In genomic region chr2:134668821-134669220, GRCh38 we compare ENCODE assay signal across 10 cellular contexts. TPM values are rescaled to one million over a fixed set of nuclear protein-coding genes. Genes with fewer than 3 reads are reported as not detected.
A peak's percentile ranks its signal among the peaks of the same experiment; 100 is the strongest.
DNase-seq lines count a peak whose midpoint lies in the region; ATAC-seq, FAIRE-seq and TF ChIP-seq lines count a peak whose summit lies in the region.
"Had no signal": no experiment of that assay in that cellular context is flagged by ENCODE, and none has a peak within 500 bp of the region (broad histone marks: within the 10 kb centered on the region; RNA-seq: fewer than 3 reads in every experiment).

No MANE protein-coding gene starts in this region.

- H3K36me3 ChIP-seq in GM12878 (ENCODE audit: control insufficient read depth in 2 of 2, insufficient read depth in 2 of 2, low read length in 1 of 2) = no peaks in the 10 kb centered on the region
- no peaks in the 10 kb centered on the region for H3K36me3 ChIP-seq in WERI-Rb-1

- no peak for TF ChIP-seq EP300 in GM12878 (IDR thresholded peaks at IDR 0.05; ENCODE audit: borderline replicate concordance in 1 of 2, control insufficient read depth in 1 of 2, low read depth in 2 of 2, low read length in 2 of 2)

- no peaks in the 10 kb centered on the region for H4K20me1 ChIP-seq in GM12878 (ENCODE audit: control insufficient read depth, insufficient read depth)

- in situ Hi-C loops in GM12878 (cut with MboI) = no loop called here

- H3K27ac ChIP-seq in GM12878 (ENCODE audit: control insufficient read depth, insufficient read depth) = no peak overlapping the region
- H3K27ac ChIP-seq in WERI-Rb-1 = no peak overlapping the region

- WGBS in GM12878 (ENCODE audit: insufficient coverage, insufficient replicate concordance, low lambda C conversion rate, missing lambda C conversion rate) = 1% methylated on average over 7 of the region's 7 CpGs

- POLR2A ChIA-PET in GM12878 (lab: Charles Lee) = no interaction called here

- no peaks in the 10 kb centered on the region for H3K27me3 ChIP-seq in GM12878 (replicated peaks in 1 of 2; ENCODE audit: control insufficient read depth in 2 of 2, insufficient read depth in 2 of 2, low read length in 1 of 2)
- peaks cover 12% of the 10 kb centered on the region for H3K27me3 ChIP-seq in WERI-Rb-1 (ENCODE audit: insufficient read depth, low read depth, severe bottlenecking)

- no peaks in the 10 kb centered on the region for H3K79me2 ChIP-seq in GM12878 (ENCODE audit: control insufficient read depth, insufficient read depth, low read length)

- no TSS peak for BruUV-seq in GM12878 (replicated peaks; lab: Mats Ljungman, UMichigan)

- H3K4me1 ChIP-seq in GM12878 (ENCODE audit: control insufficient read depth, insufficient read depth, low read length) = no peaks in the 10 kb centered on the region

- H3K4me3 ChIP-seq in GM12878 (no peak overlapping the region), WERI-Rb-1 (ENCODE audit: low read depth, low read length) (no peak overlapping the region)

- SMC1A ChIA-PET in GM12878 (lab: Charles Lee; ENCODE audit: uncharacterized antibody, unreplicated experiment) = no interaction called here

- no peak overlapping the region for H2AFZ ChIP-seq in GM12878 (ENCODE audit: control insufficient read depth, low read depth, low read length)

- ATAC-seq in GM21576 (IDR thresholded peaks at IDR 0.05; ENCODE audit: unreplicated experiment) (peak; percentile 48), GM12878 (peak; percentile 44), GM18498 (IDR thresholded peaks at IDR 0.05; ENCODE audit: unreplicated experiment) (no peak)

- peak; percentile 26 to 61 for DNase-seq in activated CD4-positive, alpha-beta T cell treated with anti-CD3 and anti-CD28 coated beads for 24 hours (ENCODE audit: low read depth in 2 of 2)
- DNase-seq in GM12878 (ENCODE audit: low read depth, low spot score) = no peak
- peak; percentile 68 to 77 for DNase-seq in stimulated activated CD8-positive, alpha-beta memory T cell treated with anti-CD3 and anti-CD28 coated beads, Interleukin-15, amount 100 ng/mL, for 48 hours (ENCODE audit: low read depth in 2 of 2)
- DNase-seq in GM03348 (ENCODE audit: low spot score) = no peak
- no peak for DNase-seq in NCI-H345 (lab: John Stamatoyannopoulos, UW)
- DNase-seq in WERI-Rb-1 = no peak

- intact Hi-C loops in GM12878 (cut with micrococcal nuclease; ENCODE audit: unreplicated experiment) = no loop called here

- no peak overlapping the region for H3K4me2 ChIP-seq in GM12878 (ENCODE audit: control insufficient read depth, insufficient read depth)

- FAIRE-seq in GM12878 (lab: Jason Lieb, UNC) = no peak

- RAD21 ChIA-PET in GM12878 (lab: Charles Lee; ENCODE audit: unreplicated experiment) = no interaction called here

- H3K9me3 ChIP-seq in GM12878 (replicated peaks; ENCODE audit: control insufficient read depth, insufficient read depth, low read length) = no peaks in the 10 kb centered on the region
- no peaks in the 10 kb centered on the region for H3K9me3 ChIP-seq in WERI-Rb-1 (ENCODE audit: severe bottlenecking)

- no peak for TF ChIP-seq RAD21 in GM12878 (IDR thresholded peaks at IDR 0.05; ENCODE audit: insufficient read depth, low read depth, low read length)

- CTCF ChIA-PET in GM12878 (lab: Yijun Ruan, JAX) = interaction anchor here (0.7 kb wide), 1 partner anchor 11 kb away, joined by 3 read pairs; no protein-coding TSS in a partner anchor

- TF ChIP-seq POLR2A in GM12878 (IDR thresholded peaks at IDR 0.05; ENCODE audit: low read depth, low read length) = no peak

- no peak overlapping the region for H3K9ac ChIP-seq in GM12878 (ENCODE audit: control insufficient read depth, insufficient read depth, low read length)

- no peak for TF ChIP-seq CTCF in GM12878 (IDR thresholded peaks at IDR 0.05 in 2 of 3, conservative IDR thresholded peaks at IDR 0.05 in 1 of 3; ENCODE audit: control insufficient read depth in 2 of 3, extremely low read depth in 1 of 3, insufficient read depth in 1 of 3, low read depth in 3 of 3, low read length in 3 of 3)
- TF ChIP-seq CTCF in WERI-Rb-1 (IDR thresholded peaks at IDR 0.05; ENCODE audit: low read depth, low read length) = no peak

TF ChIP-seq in GM12878, 131 proteins besides CTCF, POLR2A, EP300 and RAD21 (continues in another document):
- TF ChIP-seq ZBTB33 (IDR thresholded peaks at IDR 0.05) = no peak
- TF ChIP-seq SKIL (IDR thresholded peaks at IDR 0.05; ENCODE audit: low read depth, poor library complexity, severe bottlenecking) = no peak
- no peak for TF ChIP-seq CBX3 (IDR thresholded peaks at IDR 0.05; ENCODE audit: borderline replicate concordance, low read depth)
- no peak for TF ChIP-seq DPF2 (IDR thresholded peaks at IDR 0.05)
- TF ChIP-seq IRF4 (IDR thresholded peaks at IDR 0.05; ENCODE audit: low read depth, low read length) = peak; percentile 43; the same call in 1 of the 2 replicates
- TF ChIP-seq JUNB (IDR thresholded peaks at IDR 0.05) = 0 out of 2 replicates have a peak, but pooled peaks have one; percentile 20
- no peak for TF ChIP-seq FOXK2 (IDR thresholded peaks at IDR 0.05)
- TF ChIP-seq ZZZ3 (IDR thresholded peaks at IDR 0.05; ENCODE audit: control insufficient read depth, insufficient read length, low read depth) = no peak
- TF ChIP-seq ETV6 (conservative IDR thresholded peaks at IDR 0.05 in 1 of 2, IDR thresholded peaks at IDR 0.05 in 1 of 2; ENCODE audit: borderline replicate concordance in 1 of 2, low read depth in 1 of 2) = no peak
- TF ChIP-seq PBX3 (IDR thresholded peaks at IDR 0.05; ENCODE audit: insufficient replicate concordance, low read depth, low read length) = no peak
- TF ChIP-seq GABPA (IDR thresholded peaks at IDR 0.05; ENCODE audit: low read depth) = no peak
- no peak for TF ChIP-seq RFX5 (IDR thresholded peaks at IDR 0.05; ENCODE audit: low read depth, low read length)

RNA-seq across cellular contexts. Expression of gene TMEM163, which starts 50.0 kb away (rescaled TPM):
- 4.9 and 6.1 TPM in 2 replicates for total RNA-seq in GM12878 (2013; cell fraction: nucleolus; rRNA removed)
- 0.05 and 0.11 TPM in 2 replicates for total RNA-seq in GM12878 (2014; rRNA removed)
- 0.05 TPM in 1 of 2 replicates, not detected in the other for total RNA-seq in GM12878 (2014; rRNA removed; fragmentation: Illumina TruSeq; extraction: Trizol)
- not detected in 2 replicates for total RNA-seq in GM12878 (2021)
- polyA plus RNA-seq in GM12878 (2011; ENCODE audit: low read depth) = 0.43 TPM
- 0.07 TPM in 2 replicates for polyA plus RNA-seq in GM12878 (2011; rRNA removed)
- polyA plus RNA-seq in GM12878 (2011; cell fraction: cytosol; rRNA removed) = 0.10 TPM in 1 of 2 replicates, not detected in the other
- polyA plus RNA-seq in GM12878 (2011; cell fraction: nucleus; rRNA removed) = 0.06 TPM in 1 of 2 replicates, not detected in the other
- 0.69 and 0.94 TPM in 2 replicates for polyA plus RNA-seq in GM12878 (2012)
- 0.06 TPM in 1 of 2 replicates, not detected in the other for polyA plus RNA-seq in GM12878 (2014; fragmentation: Illumina TruSeq; extraction: Trizol)
- under 1 TPM; 0.05 to 0.06 TPM for polyA plus RNA-seq in GM12878 (2014; fragmentation: Nextera tagmentation; extraction: Ambion mirVana)
- polyA plus RNA-seq in GM12878 (2014; rRNA removed) = not detected in 2 replicates
- polyA plus RNA-seq in GM12878 (2016; fragmentation: Nextera tagmentation; extraction: Ambion mirVana) = under 1 TPM in 1 of 2 experiments, not detected in 1; 0.10 TPM
- 0.15 TPM in 1 of 2 replicates, not detected in the other for polyA minus RNA-seq in GM12878 (2011; rRNA and poly(A)+ RNA removed)
- polyA minus RNA-seq in GM12878 (2011; cell fraction: cytosol; rRNA and poly(A)+ RNA removed) = not detected in 2 replicates
- polyA minus RNA-seq in GM12878 (2011; cell fraction: nucleus; rRNA and poly(A)+ RNA removed) = not detected in 2 replicates
- total RNA-seq: NCI-H460, osteoblast had no signal

Comparison
In these comparisons a context has a peak if more than half of its experiments do, and no peak if none do; other contexts are left out.
1. DNase-seq: peak in activated CD4-positive, alpha-beta T cell treated with anti-CD3 and anti-CD28 coated beads for 24 hours (2 of 2) and stimulated activated CD8-positive, alpha-beta memory T cell treated with anti-CD3 and anti-CD28 coated beads, Interleukin-15, amount 100 ng/mL, for 48 hours (2 of 2); none in GM12878 (single experiment), GM03348 (single experiment), NCI-H345 (single experiment) and WERI-Rb-1 (single experiment).